21 cellular contexts compared by ENCODE assay signal in the genomic region with DNA sequence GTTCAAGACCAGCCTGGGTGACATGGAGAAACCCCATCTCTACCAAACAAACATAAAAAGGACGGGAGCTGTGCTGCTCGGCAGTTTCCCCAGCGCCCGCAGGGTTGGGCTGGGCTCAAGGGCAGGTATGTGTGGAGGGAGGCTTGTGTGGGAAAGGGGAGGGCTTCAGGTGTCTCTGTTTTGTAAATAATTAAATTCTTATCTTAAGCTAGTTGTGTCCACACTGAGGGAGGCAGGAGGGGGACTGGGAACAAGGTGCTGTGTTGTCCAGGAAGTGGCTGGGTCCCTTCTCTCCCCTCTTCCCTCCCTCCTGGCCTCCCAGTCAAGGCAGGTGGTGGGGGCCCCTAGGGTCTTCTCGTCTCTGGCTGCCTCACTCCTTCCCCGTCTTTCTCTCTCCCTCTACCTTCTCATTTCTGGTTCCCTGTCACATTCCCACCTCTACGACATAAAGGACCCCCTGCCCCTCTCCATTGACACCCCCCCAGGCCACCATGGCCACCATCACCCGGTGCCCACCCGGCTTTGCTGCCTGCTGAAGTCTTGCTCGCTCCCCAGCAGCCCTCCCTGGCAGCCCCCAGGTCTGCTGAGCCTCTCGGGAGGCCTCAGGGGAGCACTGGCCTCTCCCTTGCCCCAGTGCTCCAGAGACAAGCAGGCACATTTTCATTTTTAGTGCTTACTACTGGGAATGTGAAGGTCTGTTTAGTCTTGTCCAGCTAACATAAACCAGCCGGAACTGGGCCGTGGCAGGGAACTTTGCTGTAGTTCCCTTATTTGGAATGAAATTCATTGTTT. TPM values are rescaled to one million over a fixed set of nuclear protein-coding genes. Genes with fewer than 3 reads are reported as not detected.
DNase-seq lines count a peak whose midpoint lies in the region; ATAC-seq and TF ChIP-seq lines count a peak whose summit lies in the region.
"Had no signal": no experiment of that assay in that cellular context is flagged by ENCODE, and none has a peak within 500 bp of the region (broad histone marks: within the 10 kb centered on the region; RNA-seq: fewer than 3 reads in every experiment).

No MANE protein-coding gene starts in this region.

- peaks cover 4% of the 10 kb centered on the region; the same call in 1 of the 2 replicates for H3K4me1 ChIP-seq in IMR-90 (ENCODE audit: control insufficient read depth, insufficient read depth, low read length)
- H3K4me1 ChIP-seq in parathyroid adenoma = peaks cover 15% of the 10 kb centered on the region

- no peaks in the 10 kb centered on the region for H3K9me1 ChIP-seq in IMR-90 (ENCODE audit: insufficient read depth, low read length)

- DNase-seq in COLO668 (lab: John Stamatoyannopoulos, UW; ENCODE audit: unreplicated experiment) (peak; percentile 15), IMR-90 (no peak), iPS-NIHi7 (ENCODE audit: extremely low spot score) (peak; percentile 35), hypothalamus (lab: John Stamatoyannopoulos, UW) (no peak)
- no peak for DNase-seq in activated T-cell treated with anti-CD3 and anti-CD28 coated beads, Interleukin-2, amount 50 U/mL, for 72 hours
- DNase-seq: activated CD4-positive, alpha-beta memory T cell treated with anti-CD3 and anti-CD28 coated beads, Interleukin-2, amount 10 ng/mL, durations not matched to agents 7 days and 5 days; CD8-positive, alpha-beta memory T cell; central memory CD4-positive, alpha-beta T cell; effector CD8-positive, alpha-beta T cell; left ventricle myocardium superior; natural killer cell; NCI-H2171; retina; stimulated activated CD4-positive, alpha-beta T cell treated with anti-CD3 and anti-CD28 coated beads, Interleukin-15, amount 100 ng/mL, for 24 hours; stimulated activated naive CD8-positive, alpha-beta T cell treated with anti-CD3 and anti-CD28 coated beads, Interleukin-15, amount 100 ng/mL, for 72 hours had no signal

- H3K9ac ChIP-seq in IMR-90 (ENCODE audit: low read depth, low read length) = no peak overlapping the region
- H3K9ac ChIP-seq in parathyroid adenoma = no peak overlapping the region

- H3K27me3 ChIP-seq in IMR-90 (ENCODE audit: control insufficient read depth, insufficient read depth, low read length) = peaks cover 60% of the 10 kb centered on the region
- H3K27me3 ChIP-seq in parathyroid adenoma (ENCODE audit: control insufficient read depth, insufficient read depth, low read length) = no peaks in the 10 kb centered on the region

- H3K4ac ChIP-seq in IMR-90 (ENCODE audit: low read depth, low read length) = no peak overlapping the region

- TF ChIP-seq RAD21 in IMR-90 (IDR thresholded peaks at IDR 0.05; ENCODE audit: low read length) = no peak

- no CpG with 5 or more reads among the region's 13 CpGs for WGBS in IMR-90 (ENCODE audit: extremely low coverage in 2 of 2, insufficient read length in 1 of 2), 2 experiments

- intact Hi-C loops in IMR-90 (cut with micrococcal nuclease) = no loop called here

- in situ Hi-C loops in IMR-90 (cut with MboI; ENCODE audit: low sequenced_read_pairs) = no loop called here

- no peak overlapping the region for H2BK15ac ChIP-seq in IMR-90 (ENCODE audit: low read depth, low read length)

- H3K18ac ChIP-seq in IMR-90 (ENCODE audit: low read depth, low read length) = no peak overlapping the region

- no peak overlapping the region for H4K91ac ChIP-seq in IMR-90 (ENCODE audit: insufficient read depth, low read depth, low read length)

- peaks cover 21% of the 10 kb centered on the region for H3K27me3 Mint-ChIP-seq in activated T-cell treated with anti-CD3 and anti-CD28 coated beads, Interleukin-2, amount 50 U/mL, for 72 hours (ENCODE audit: low read depth)

- H3K27ac Mint-ChIP-seq in activated T-cell treated with anti-CD3 and anti-CD28 coated beads, Interleukin-2, amount 50 U/mL, for 72 hours = no peak overlapping the region
- H3K27ac Mint-ChIP-seq: activated CD4-positive, alpha-beta memory T cell treated with anti-CD3 and anti-CD28 coated beads, Interleukin-2, amount 10 ng/mL, durations not matched to agents 7 days and 5 days; activated T-helper 2 cell treated with anti-CD3 and anti-CD28 coated beads, Interferon-gamma antibody, Interleukin-2, Interleukin-4, amounts not matched to agents 10 μg/mL and 5 μg/mL and 100 μg/mL, durations not matched to agents 14 hours and 24 hours and 36 hours; natural killer cell had no signal

- H3K36me3 ChIP-seq in IMR-90 (ENCODE audit: control insufficient read depth, insufficient read depth, low read length) = no peaks in the 10 kb centered on the region
- no peaks in the 10 kb centered on the region for H3K36me3 ChIP-seq in parathyroid adenoma (ENCODE audit: control insufficient read depth, insufficient read depth, low read length)

- H2AK9ac ChIP-seq in IMR-90 (replicated peaks; ENCODE audit: low read depth, low read length, poor library complexity) = no peak overlapping the region

- peaks cover 19% of the 10 kb centered on the region for H3K4me1 Mint-ChIP-seq in activated T-cell treated with anti-CD3 and anti-CD28 coated beads, Interleukin-2, amount 50 U/mL, for 72 hours (ENCODE audit: low read depth)

- no peak for TF ChIP-seq POLR2A in IMR-90 (IDR thresholded peaks at IDR 0.05; ENCODE audit: low read depth, low read length)

- H3K79me2 ChIP-seq in parathyroid adenoma = no peaks in the 10 kb centered on the region

- no peaks in the 10 kb centered on the region for H3K9me3 Mint-ChIP-seq in activated T-cell treated with anti-CD3 and anti-CD28 coated beads, Interleukin-2, amount 50 U/mL, for 72 hours
- H3K9me3 Mint-ChIP-seq: activated CD4-positive, alpha-beta memory T cell treated with anti-CD3 and anti-CD28 coated beads, Interleukin-2, amount 10 ng/mL, durations not matched to agents 7 days and 5 days; activated T-helper 2 cell treated with anti-CD3 and anti-CD28 coated beads, Interferon-gamma antibody, Interleukin-2, Interleukin-4, amounts not matched to agents 10 μg/mL and 5 μg/mL and 100 μg/mL, durations not matched to agents 14 hours and 24 hours and 36 hours; CD8-positive, alpha-beta memory T cell; natural killer cell; stimulated activated naive CD8-positive, alpha-beta T cell treated with anti-CD3 and anti-CD28 coated beads, Interleukin-15, amount 100 ng/mL, for 72 hours had no signal

- H4K5ac ChIP-seq in IMR-90 (ENCODE audit: low read depth, low read length) = no peak overlapping the region

- TF ChIP-seq CTCF in IMR-90 (conservative IDR thresholded peaks at IDR 0.05; ENCODE audit: low read depth, low read length) (no peak), parathyroid adenoma (IDR thresholded peaks at IDR 0.05) (no peak)

- POLR2A ChIA-PET in IMR-90 (lab: Charles Lee; ENCODE audit: unreplicated experiment) = no interaction called here

- dilution Hi-C loops in IMR-90 (cut with HindIII; ENCODE audit: low sequenced_read_pairs, unreplicated experiment) = no loop called here

- H2AFZ ChIP-seq in IMR-90 (replicated peaks; ENCODE audit: low read length, poor library complexity) (no peak overlapping the region), parathyroid adenoma (peak overlapping the region; percentile 63)

- no peak overlapping the region for H3K56ac ChIP-seq in IMR-90 (ENCODE audit: extremely low read depth, insufficient read depth, low read length)

- no peak overlapping the region for H2BK120ac ChIP-seq in IMR-90 (ENCODE audit: low read depth, low read length)

- H3K4me2 ChIP-seq in IMR-90 (ENCODE audit: low read depth, low read length) = no peak overlapping the region
- no peak overlapping the region for H3K4me2 ChIP-seq in parathyroid adenoma (ENCODE audit: low read length)

- H3K4me3 Mint-ChIP-seq in activated T-cell treated with anti-CD3 and anti-CD28 coated beads, Interleukin-2, amount 50 U/mL, for 72 hours = no peak overlapping the region
- H3K4me3 Mint-ChIP-seq: activated CD4-positive, alpha-beta memory T cell treated with anti-CD3 and anti-CD28 coated beads, Interleukin-2, amount 10 ng/mL, durations not matched to agents 7 days and 5 days; CD8-positive, alpha-beta memory T cell; natural killer cell; stimulated activated naive CD8-positive, alpha-beta T cell treated with anti-CD3 and anti-CD28 coated beads, Interleukin-15, amount 100 ng/mL, for 72 hours had no signal

- H3K27ac ChIP-seq in IMR-90 (ENCODE audit: insufficient read depth, low read length) (no peak overlapping the region), parathyroid adenoma (no peak overlapping the region)

- no peak overlapping the region for H3K14ac ChIP-seq in IMR-90 (replicated peaks; ENCODE audit: low read depth, low read length)

- no peak overlapping the region for H3K4me3 ChIP-seq in IMR-90 (ENCODE audit: insufficient read depth, low read depth, low read length)
- H3K4me3 ChIP-seq in parathyroid adenoma (ENCODE audit: low read depth, low read length) = no peak overlapping the region
- H3K4me3 ChIP-seq: GM12878 had no signal

- no peak overlapping the region for H3K23ac ChIP-seq in IMR-90 (ENCODE audit: low read depth, low read length)

- H4K20me1 ChIP-seq in IMR-90 (ENCODE audit: insufficient read depth, low read length) = peaks cover 8% of the 10 kb centered on the region; the same call in 1 of the 2 replicates

- CTCF ChIA-PET in IMR-90 (lab: Yijun Ruan, JAX) = interaction anchor here (1.1 kb wide), 1 partner anchor 27 kb away, joined by 3 read pairs; no protein-coding TSS in a partner anchor

- BruUV-seq in IMR-90 (replicated peaks; lab: Mats Ljungman, UMichigan) = no TSS peak

- H3K9me3 ChIP-seq in IMR-90 (ENCODE audit: control insufficient read depth, insufficient read depth, low read length) (peaks cover 2% of the 10 kb centered on the region; the same call in 1 of the 2 replicates), parathyroid adenoma (ENCODE audit: control insufficient read depth, low read length) (no peaks in the 10 kb centered on the region)

- H2BK20ac ChIP-seq in IMR-90 (ENCODE audit: low read depth, low read length) = no peak overlapping the region

- H3K36me3 Mint-ChIP-seq in activated T-cell treated with anti-CD3 and anti-CD28 coated beads, Interleukin-2, amount 50 U/mL, for 72 hours (ENCODE audit: insufficient read depth in 2 of 2) = no peaks in the 10 kb centered on the region
- H3K36me3 Mint-ChIP-seq: CD8-positive, alpha-beta memory T cell; natural killer cell had no signal

- H2BK5ac ChIP-seq in IMR-90 (ENCODE audit: low read depth, low read length, poor library complexity, severe bottlenecking) = no peak overlapping the region

- H2AK5ac ChIP-seq in IMR-90 (ENCODE audit: low read depth, low read length) = no peak overlapping the region

- ATAC-seq in IMR-90 (ENCODE audit: low read depth) (peak; percentile 64), HG02852 (IDR thresholded peaks at IDR 0.05; ENCODE audit: unreplicated experiment) (no peak), HG02870 (IDR thresholded peaks at IDR 0.05; ENCODE audit: unreplicated experiment) (no peak)
- ATAC-seq in activated T-cell treated with anti-CD3 and anti-CD28 coated beads, Interleukin-2, amount 50 U/mL, for 72 hours (replicated peaks in 1 of 2) = no peak
- ATAC-seq: GM12878; left ventricle myocardium superior; natural killer cell; stimulated activated naive CD8-positive, alpha-beta T cell treated with anti-CD3 and anti-CD28 coated beads, Interleukin-15, amount 100 ng/mL, for 72 hours had no signal

- no peak overlapping the region for H4K8ac ChIP-seq in IMR-90 (ENCODE audit: low read depth in 2 of 2, low read length in 2 of 2)

- H3K79me1 ChIP-seq in IMR-90 (ENCODE audit: low read depth in 1 of 2, low read length in 2 of 2) = no peaks in the 10 kb centered on the region

RNA-seq across cellular contexts. Expression of a gene that starts 19.3 kb away (rescaled TPM):
- 0.28 and 0.36 TPM in 2 replicates for total RNA-seq in IMR-90 (2012; rRNA removed)
- polyA plus RNA-seq in IMR-90 (2012; rRNA removed) = 0.82 and 1.5 TPM in 2 replicates
- polyA plus RNA-seq in IMR-90 (2012; cell fraction: cytosol; rRNA removed) = 0.25 and 1.3 TPM in 2 replicates
- polyA plus RNA-seq in IMR-90 (2012; cell fraction: nucleus; rRNA removed; ENCODE audit: low replicate concordance) = 2.0 and 3.6 TPM in 2 replicates
- 1 to 10 TPM; 2.5 to 3.5 TPM for total RNA-seq in activated T-cell treated with anti-CD3 and anti-CD28 coated beads, Interleukin-2, amount 50 U/mL, for 72 hours
- total RNA-seq: left ventricle myocardium superior, RPMI7951 had no signal

RNA-seq across cellular contexts. Expression of a gene that starts 33.7 kb away (rescaled TPM):
- total RNA-seq in IMR-90 (2012; rRNA removed) = not detected in 2 replicates
- not detected in 2 replicates for polyA plus RNA-seq in IMR-90 (2012; rRNA removed)
- polyA plus RNA-seq in IMR-90 (2012; cell fraction: cytosol; rRNA removed) = not detected in 2 replicates
- not detected in 2 replicates for polyA plus RNA-seq in IMR-90 (2012; cell fraction: nucleus; rRNA removed; ENCODE audit: low replicate concordance)
- total RNA-seq in activated T-cell treated with anti-CD3 and anti-CD28 coated beads, Interleukin-2, amount 50 U/mL, for 72 hours = not detected
- total RNA-seq: activated T-helper 2 cell treated with anti-CD3 and anti-CD28 coated beads, Interferon-gamma antibody, Interleukin-2, Interleukin-4, amounts not matched to agents 10 μg/mL and 5 μg/mL and 100 μg/mL, durations not matched to agents 14 hours and 24 hours and 36 hours; CD8-positive, alpha-beta memory T cell; left ventricle myocardium superior; natural killer cell had no signal
- polyA plus RNA-seq: CD8-positive, alpha-beta memory T cell had no signal

RNA-seq across cellular contexts. Expression of a gene that starts 54.1 kb away (rescaled TPM):
- total RNA-seq in IMR-90 (2012; rRNA removed) = not detected in 2 replicates
- not detected in 2 replicates for polyA plus RNA-seq in IMR-90 (2012; rRNA removed)
- polyA plus RNA-seq in IMR-90 (2012; cell fraction: cytosol; rRNA removed) = not detected in 2 replicates
- polyA plus RNA-seq in IMR-90 (2012; cell fraction: nucleus; rRNA removed; ENCODE audit: low replicate concordance) = not detected in 2 replicates
- not detected for total RNA-seq in activated T-cell treated with anti-CD3 and anti-CD28 coated beads, Interleukin-2, amount 50 U/mL, for 72 hours
- total RNA-seq: activated T-helper 2 cell treated with anti-CD3 and anti-CD28 coated beads, Interferon-gamma antibody, Interleukin-2, Interleukin-4, amounts not matched to agents 10 μg/mL and 5 μg/mL and 100 μg/mL, durations not matched to agents 14 hours and 24 hours and 36 hours; CD8-positive, alpha-beta memory T cell; left ventricle myocardium superior; RPMI7951 had no signal
- polyA plus RNA-seq: CD8-positive, alpha-beta memory T cell had no signal

Comparison
In these comparisons a context has a peak if more than half of its experiments do, and no peak if none do; other contexts are left out.
1. DNase-seq: peak in COLO668 (single experiment) and iPS-NIHi7 (single experiment); none in IMR-90 (single experiment), hypothalamus (0 of 51) and activated T-cell treated with anti-CD3 and anti-CD28 coated beads, Interleukin-2, amount 50 U/mL, for 72 hours (0 of 2).